Comparison of ENCODE assay signal across 1 cellular context in the genomic region with DNA sequence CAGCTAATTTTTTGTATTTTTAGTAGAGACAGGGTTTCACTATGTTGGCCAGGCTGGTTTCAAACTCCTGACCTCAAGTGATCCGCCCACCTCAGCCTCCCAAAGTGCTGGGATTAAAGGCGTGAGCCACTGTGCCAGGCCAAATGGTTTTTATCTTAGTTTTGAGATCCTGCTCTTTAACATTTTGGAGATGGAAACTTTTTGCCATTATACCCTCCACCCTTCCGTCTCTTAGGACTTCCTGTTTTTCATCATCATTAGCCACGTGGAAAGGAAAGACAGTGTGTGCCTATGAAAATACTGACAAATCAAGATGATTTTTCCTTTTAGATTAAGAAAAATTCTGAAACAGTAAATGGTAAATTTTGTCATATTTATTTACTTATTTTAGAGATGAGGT.
TF ChIP-seq lines count a peak whose summit lies in the region.
"Not testable (repeated sequence)": the region's sequence is repeated elsewhere in the genome, so short reads cannot be mapped to it uniquely, and the experiment has no call there.

No MANE protein-coding gene starts in this region.

TF ChIP-seq in K562, 482 proteins besides CTCF, POLR2A, EP300 and RAD21 (continues in another document):
- TF ChIP-seq MLLT1 (IDR thresholded peaks at IDR 0.05) (peak in 1 of 2 experiments; percentile 37; a peak in 1 of 4 replicates), ZNF175 (CRISPR knock-in tag; IDR thresholded peaks at IDR 0.05; ENCODE audit: low read depth) (peak; percentile 38; the same call in 1 of the 2 replicates), MGA (IDR thresholded peaks at IDR 0.05) (peak; percentile 49), MYC (IDR thresholded peaks at IDR 0.05; ENCODE audit: low read depth, low read length) (peak; percentile 92), MYC (CRISPR knock-in tag; IDR thresholded peaks at IDR 0.05; ENCODE audit: borderline replicate concordance, low read depth) (peak; percentile 71; the same call in 1 of the 2 replicates), EP400 (IDR thresholded peaks at IDR 0.05) (peak; percentile 78), DPF2 (IDR thresholded peaks at IDR 0.05) (peak; percentile 35; the same call in 1 of the 2 replicates), FOXK2 (conservative IDR thresholded peaks at IDR 0.05 in 1 of 2, IDR thresholded peaks at IDR 0.05 in 1 of 2; ENCODE audit: low read depth in 2 of 2) (0 out of 4 replicates have a peak, but pooled peaks of 1 of the 2 experiments have one; percentile 14), ATF3 (IDR thresholded peaks at IDR 0.05) (peak; percentile 74), CXXC5 (CRISPR knock-in tag; IDR thresholded peaks at IDR 0.05) (peak; percentile 41; the same call in 1 of the 2 replicates), NFRKB (IDR thresholded peaks at IDR 0.05; ENCODE audit: low read depth) (0 out of 2 replicates have a peak, but pooled peaks have one; percentile 39), BHLHE40 (IDR thresholded peaks at IDR 0.05; ENCODE audit: low read length) (peak; percentile 7; the same call in 1 of the 2 replicates), ZBTB11 (CRISPR knock-in tag; IDR thresholded peaks at IDR 0.05) (0 out of 6 replicates have a peak, but pooled peaks of 1 of the 3 experiments have one; percentile 50), MNT (conservative IDR thresholded peaks at IDR 0.05) (peak; percentile 77 to 78), GABPA (tag; conservative IDR thresholded peaks at IDR 0.05; ENCODE audit: low read depth) (peak; percentile 64), NR4A1 (tag; IDR thresholded peaks at IDR 0.05) (0 out of 2 replicates have a peak, but pooled peaks have one; percentile 56), SMAD4 (CRISPR knock-in tag; conservative IDR thresholded peaks at IDR 0.05) (0 out of 2 replicates have a peak, but pooled peaks have one; percentile 47), L3MBTL2 (IDR thresholded peaks at IDR 0.05) (peak; percentile 72), MAX (CRISPR knock-in tag; IDR thresholded peaks at IDR 0.05) (peak; percentile 6; the same call in 1 of the 2 replicates), RAD51 (IDR thresholded peaks at IDR 0.05; ENCODE audit: borderline replicate concordance, low read depth) (peak; percentile 14; the same call in 1 of the 2 replicates), DMBX1 (CRISPR knock-in tag; IDR thresholded peaks at IDR 0.05; ENCODE audit: borderline replicate concordance) (0 out of 2 replicates have a peak, but pooled peaks have one; percentile 66), ATF1 (tag; IDR thresholded peaks at IDR 0.05) (peak; percentile 37; the same call in 1 of the 2 replicates)
- TF ChIP-seq ATF3 (CRISPR knock-in tag; conservative IDR thresholded peaks at IDR 0.05); NR4A1 (CRISPR knock-in tag; IDR thresholded peaks at IDR 0.05); ATF1 (CRISPR knock-in tag; IDR thresholded peaks at IDR 0.05): not testable (repeated sequence)
